In genomic region chr12:2177003-2177402, GRCh38 we compare ENCODE assay signal across 28 cellular contexts.
"Had no signal": no experiment of that assay in that cellular context is flagged by ENCODE, and none has a peak within 500 bp of the region (broad histone marks: within the 10 kb centered on the region; RNA-seq: fewer than 3 reads in every experiment).

No MANE protein-coding gene starts in this region.

- H3K27ac ChIP-seq: VCaP had no signal

- H3K4me3 ChIP-seq: K562 had no signal

- DNase-seq: activated B cell treated with CpG ODN at 0.5 μM for 24 hours; activated CD4-positive, alpha-beta memory T cell treated with anti-CD3 and anti-CD28 coated beads for 36 hours; activated CD4-positive, alpha-beta T cell treated with anti-CD3 and anti-CD28 coated beads for 4 hours; activated CD4-positive, alpha-beta T cell treated with anti-CD3 and anti-CD28 coated beads, Interleukin-2, amount 50 U/mL, for 1 hour; activated CD4-positive, CD25-positive, alpha-beta regulatory T cell treated with anti-CD3 and anti-CD28 coated beads, Interleukin-2, amount 50 U/mL, for 72 hours; activated CD8-positive, alpha-beta memory T cell treated with anti-CD3 and anti-CD28 coated beads, Interleukin-2, amount 50 U/mL, for 4 hours; activated effector memory CD4-positive, alpha-beta T cell treated with Interleukin-2 at 50 U/mL for 16 hours; activated naive CD4-positive, alpha-beta T cell treated with anti-CD3 and anti-CD28 coated beads, Interleukin-2, amount 10 ng/mL, durations not matched to agents 7 days and 5 days; activated naive CD8-positive, alpha-beta T cell treated with anti-CD3 and anti-CD28 coated beads, Interleukin-2, amount 50 U/mL, for 24 hours; activated T-cell treated with anti-CD3 and anti-CD28 coated beads for 4 hours; activated T-cell treated with anti-CD3 and anti-CD28 coated beads, Interleukin-2, amount 50 U/mL, for 4 hours; central memory CD4-positive, alpha-beta T cell; NCI-H1092 treated with DMSO at 0.1 percent for 48 hours; NCI-H1436; NCI-H1694; NCI-H1930; NCI-H2081 treated with DMSO at 0.1 percent for 48 hours; NCI-H2171; NCI-H510A treated with DMSO at 0.1 percent for 48 hours; NCI-H526 treated with DMSO at 0.1 percent for 48 hours; NK-92 treated with Interleukin-12 subunit alpha and Interleukin-12 subunit beta, amount 100 ng/mL, for 24 hours; Right ventricle myocardium superior; SW 1271; T-helper 1 cell; T-helper 2 cell; T-helper 9 cell had no signal

- ATAC-seq: activated naive CD8-positive, alpha-beta T cell treated with anti-CD3 and anti-CD28 coated beads, Interleukin-2, amount 50 U/mL, for 24 hours; activated T-cell treated with anti-CD3 and anti-CD28 coated beads, Interleukin-2, amount 50 U/mL, for 4 hours; K562 had no signal
